ENCODE assay signal across 1 cellular context in genomic region chr6:56713285-56713684, GRCh38.
A peak's percentile ranks its signal among the peaks of the same experiment; 100 is the strongest.
TF ChIP-seq lines count a peak whose summit lies in the region.

No MANE protein-coding gene starts in this region.

TF ChIP-seq in HepG2, 621 proteins besides CTCF, POLR2A, EP300 and RAD21 (continued from another document):
- peak; percentile 67 for TF ChIP-seq FOSL2 (CRISPR knock-in tag; IDR thresholded peaks at IDR 0.05)
- TF ChIP-seq, protein P1, sequence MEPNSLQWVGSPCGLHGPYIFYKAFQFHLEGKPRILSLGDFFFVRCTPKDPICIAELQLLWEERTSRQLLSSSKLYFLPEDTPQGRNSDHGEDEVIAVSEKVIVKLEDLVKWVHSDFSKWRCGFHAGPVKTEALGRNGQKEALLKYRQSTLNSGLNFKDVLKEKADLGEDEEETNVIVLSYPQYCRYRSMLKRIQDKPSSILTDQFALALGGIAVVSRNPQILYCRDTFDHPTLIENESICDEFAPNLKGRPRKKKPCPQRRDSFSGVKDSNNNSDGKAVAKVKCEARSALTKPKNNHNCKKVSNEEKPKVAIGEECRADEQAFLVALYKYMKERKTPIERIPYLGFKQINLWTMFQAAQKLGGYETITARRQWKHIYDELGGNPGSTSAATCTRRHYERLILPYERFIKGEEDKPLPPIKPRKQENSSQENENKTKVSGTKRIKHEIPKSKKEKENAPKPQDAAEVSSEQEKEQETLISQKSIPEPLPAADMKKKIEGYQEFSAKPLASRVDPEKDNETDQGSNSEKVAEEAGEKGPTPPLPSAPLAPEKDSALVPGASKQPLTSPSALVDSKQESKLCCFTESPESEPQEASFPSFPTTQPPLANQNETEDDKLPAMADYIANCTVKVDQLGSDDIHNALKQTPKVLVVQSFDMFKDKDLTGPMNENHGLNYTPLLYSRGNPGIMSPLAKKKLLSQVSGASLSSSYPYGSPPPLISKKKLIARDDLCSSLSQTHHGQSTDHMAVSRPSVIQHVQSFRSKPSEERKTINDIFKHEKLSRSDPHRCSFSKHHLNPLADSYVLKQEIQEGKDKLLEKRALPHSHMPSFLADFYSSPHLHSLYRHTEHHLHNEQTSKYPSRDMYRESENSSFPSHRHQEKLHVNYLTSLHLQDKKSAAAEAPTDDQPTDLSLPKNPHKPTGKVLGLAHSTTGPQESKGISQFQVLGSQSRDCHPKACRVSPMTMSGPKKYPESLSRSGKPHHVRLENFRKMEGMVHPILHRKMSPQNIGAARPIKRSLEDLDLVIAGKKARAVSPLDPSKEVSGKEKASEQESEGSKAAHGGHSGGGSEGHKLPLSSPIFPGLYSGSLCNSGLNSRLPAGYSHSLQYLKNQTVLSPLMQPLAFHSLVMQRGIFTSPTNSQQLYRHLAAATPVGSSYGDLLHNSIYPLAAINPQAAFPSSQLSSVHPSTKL (CRISPR knock-in tag; IDR thresholded peaks at IDR 0.05) = 0 out of 2 replicates have a peak, but pooled peaks have one; percentile 10
- no peak for TF ChIP-seq FOSL1 (CRISPR knock-in tag; IDR thresholded peaks at IDR 0.05; ENCODE audit: borderline replicate concordance)
- no peak for TF ChIP-seq ZNF639 (CRISPR knock-in tag; conservative IDR thresholded peaks at IDR 0.05)
- TF ChIP-seq ZNF567 (CRISPR knock-in tag; IDR thresholded peaks at IDR 0.05; ENCODE audit: borderline replicate concordance) = no peak
- peak; percentile 92; the same call in 1 of the 2 replicates for TF ChIP-seq HOMEZ (CRISPR knock-in tag; IDR thresholded peaks at IDR 0.05; ENCODE audit: low read depth)
- TF ChIP-seq, protein P2, sequence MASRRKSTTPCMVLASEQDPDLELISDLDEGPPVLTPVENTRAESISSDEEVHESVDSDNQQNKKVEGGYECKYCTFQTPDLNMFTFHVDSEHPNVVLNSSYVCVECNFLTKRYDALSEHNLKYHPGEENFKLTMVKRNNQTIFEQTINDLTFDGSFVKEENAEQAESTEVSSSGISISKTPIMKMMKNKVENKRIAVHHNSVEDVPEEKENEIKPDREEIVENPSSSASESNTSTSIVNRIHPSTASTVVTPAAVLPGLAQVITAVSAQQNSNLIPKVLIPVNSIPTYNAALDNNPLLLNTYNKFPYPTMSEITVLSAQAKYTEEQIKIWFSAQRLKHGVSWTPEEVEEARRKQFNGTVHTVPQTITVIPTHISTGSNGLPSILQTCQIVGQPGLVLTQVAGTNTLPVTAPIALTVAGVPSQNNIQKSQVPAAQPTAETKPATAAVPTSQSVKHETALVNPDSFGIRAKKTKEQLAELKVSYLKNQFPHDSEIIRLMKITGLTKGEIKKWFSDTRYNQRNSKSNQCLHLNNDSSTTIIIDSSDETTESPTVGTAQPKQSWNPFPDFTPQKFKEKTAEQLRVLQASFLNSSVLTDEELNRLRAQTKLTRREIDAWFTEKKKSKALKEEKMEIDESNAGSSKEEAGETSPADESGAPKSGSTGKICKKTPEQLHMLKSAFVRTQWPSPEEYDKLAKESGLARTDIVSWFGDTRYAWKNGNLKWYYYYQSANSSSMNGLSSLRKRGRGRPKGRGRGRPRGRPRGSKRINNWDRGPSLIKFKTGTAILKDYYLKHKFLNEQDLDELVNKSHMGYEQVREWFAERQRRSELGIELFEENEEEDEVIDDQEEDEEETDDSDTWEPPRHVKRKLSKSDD (CRISPR knock-in tag; IDR thresholded peaks at IDR 0.05; ENCODE audit: low read depth) = no peak
- TF ChIP-seq, protein P3, sequence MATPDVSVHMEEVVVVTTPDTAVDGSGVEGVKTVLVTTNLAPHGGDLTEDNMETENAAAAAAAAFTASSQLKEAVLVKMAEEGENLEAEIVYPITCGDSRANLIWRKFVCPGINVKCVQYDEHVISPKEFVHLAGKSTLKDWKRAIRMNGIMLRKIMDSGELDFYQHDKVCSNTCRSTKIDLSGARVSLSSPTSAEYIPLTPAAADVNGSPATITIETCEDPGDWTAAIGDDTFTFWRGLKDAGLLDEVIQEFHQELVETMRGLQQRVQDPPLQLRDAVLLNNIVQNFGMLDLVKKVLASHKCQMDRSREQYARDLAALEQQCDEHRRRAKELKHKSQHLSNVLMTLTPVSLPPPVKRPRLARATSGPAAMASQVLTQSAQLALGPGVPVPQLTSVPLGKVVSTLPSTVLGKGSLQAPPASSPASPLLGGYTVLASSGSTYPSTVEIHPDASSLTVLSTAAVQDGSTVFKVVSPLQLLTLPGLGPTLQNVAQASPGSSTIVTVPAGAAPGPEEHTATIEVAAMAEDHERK (CRISPR knock-in tag; IDR thresholded peaks at IDR 0.05; ENCODE audit: low read depth) = no peak
- no peak for TF ChIP-seq NR0B2 (CRISPR knock-in tag; IDR thresholded peaks at IDR 0.05)
- no peak for TF ChIP-seq TCF12 (IDR thresholded peaks at IDR 0.05)
- TF ChIP-seq TCF12 (CRISPR knock-in tag; IDR thresholded peaks at IDR 0.05) = no peak
- no peak for TF ChIP-seq ZNF672 (CRISPR knock-in tag; IDR thresholded peaks at IDR 0.05)
- no peak for TF ChIP-seq HMG20B (CRISPR knock-in tag; conservative IDR thresholded peaks at IDR 0.05)
- 0 out of 2 replicates have a peak, but pooled peaks have one; percentile 33 for TF ChIP-seq ZNF644 (CRISPR knock-in tag; IDR thresholded peaks at IDR 0.05; ENCODE audit: low read depth)
- TF ChIP-seq ONECUT2 (CRISPR knock-in tag; IDR thresholded peaks at IDR 0.05) = no peak
- TF ChIP-seq ZNF713 (CRISPR knock-in tag; IDR thresholded peaks at IDR 0.05) = no peak
- TF ChIP-seq XBP1 (CRISPR knock-in tag; IDR thresholded peaks at IDR 0.05) = no peak
- no peak for TF ChIP-seq ZNF260 (CRISPR knock-in tag; IDR thresholded peaks at IDR 0.05; ENCODE audit: borderline replicate concordance, low read depth)
- TF ChIP-seq, protein P4, sequence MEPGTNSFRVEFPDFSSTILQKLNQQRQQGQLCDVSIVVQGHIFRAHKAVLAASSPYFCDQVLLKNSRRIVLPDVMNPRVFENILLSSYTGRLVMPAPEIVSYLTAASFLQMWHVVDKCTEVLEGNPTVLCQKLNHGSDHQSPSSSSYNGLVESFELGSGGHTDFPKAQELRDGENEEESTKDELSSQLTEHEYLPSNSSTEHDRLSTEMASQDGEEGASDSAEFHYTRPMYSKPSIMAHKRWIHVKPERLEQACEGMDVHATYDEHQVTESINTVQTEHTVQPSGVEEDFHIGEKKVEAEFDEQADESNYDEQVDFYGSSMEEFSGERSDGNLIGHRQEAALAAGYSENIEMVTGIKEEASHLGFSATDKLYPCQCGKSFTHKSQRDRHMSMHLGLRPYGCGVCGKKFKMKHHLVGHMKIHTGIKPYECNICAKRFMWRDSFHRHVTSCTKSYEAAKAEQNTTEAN (CRISPR knock-in tag; conservative IDR thresholded peaks at IDR 0.05) = no peak
- no peak for TF ChIP-seq FIP1L1 (IDR thresholded peaks at IDR 0.05; ENCODE audit: borderline replicate concordance, insufficient read depth, low read depth, low read length)
- no peak for TF ChIP-seq SOX6 (IDR thresholded peaks at IDR 0.05)
- no peak for TF ChIP-seq SOX6 (CRISPR knock-in tag; IDR thresholded peaks at IDR 0.05)
- TF ChIP-seq NR3C1 (CRISPR knock-in tag; IDR thresholded peaks at IDR 0.05) = no peak
- no peak for TF ChIP-seq ELF4 (CRISPR knock-in tag; IDR thresholded peaks at IDR 0.05; ENCODE audit: borderline replicate concordance)
- TF ChIP-seq, protein P5, sequence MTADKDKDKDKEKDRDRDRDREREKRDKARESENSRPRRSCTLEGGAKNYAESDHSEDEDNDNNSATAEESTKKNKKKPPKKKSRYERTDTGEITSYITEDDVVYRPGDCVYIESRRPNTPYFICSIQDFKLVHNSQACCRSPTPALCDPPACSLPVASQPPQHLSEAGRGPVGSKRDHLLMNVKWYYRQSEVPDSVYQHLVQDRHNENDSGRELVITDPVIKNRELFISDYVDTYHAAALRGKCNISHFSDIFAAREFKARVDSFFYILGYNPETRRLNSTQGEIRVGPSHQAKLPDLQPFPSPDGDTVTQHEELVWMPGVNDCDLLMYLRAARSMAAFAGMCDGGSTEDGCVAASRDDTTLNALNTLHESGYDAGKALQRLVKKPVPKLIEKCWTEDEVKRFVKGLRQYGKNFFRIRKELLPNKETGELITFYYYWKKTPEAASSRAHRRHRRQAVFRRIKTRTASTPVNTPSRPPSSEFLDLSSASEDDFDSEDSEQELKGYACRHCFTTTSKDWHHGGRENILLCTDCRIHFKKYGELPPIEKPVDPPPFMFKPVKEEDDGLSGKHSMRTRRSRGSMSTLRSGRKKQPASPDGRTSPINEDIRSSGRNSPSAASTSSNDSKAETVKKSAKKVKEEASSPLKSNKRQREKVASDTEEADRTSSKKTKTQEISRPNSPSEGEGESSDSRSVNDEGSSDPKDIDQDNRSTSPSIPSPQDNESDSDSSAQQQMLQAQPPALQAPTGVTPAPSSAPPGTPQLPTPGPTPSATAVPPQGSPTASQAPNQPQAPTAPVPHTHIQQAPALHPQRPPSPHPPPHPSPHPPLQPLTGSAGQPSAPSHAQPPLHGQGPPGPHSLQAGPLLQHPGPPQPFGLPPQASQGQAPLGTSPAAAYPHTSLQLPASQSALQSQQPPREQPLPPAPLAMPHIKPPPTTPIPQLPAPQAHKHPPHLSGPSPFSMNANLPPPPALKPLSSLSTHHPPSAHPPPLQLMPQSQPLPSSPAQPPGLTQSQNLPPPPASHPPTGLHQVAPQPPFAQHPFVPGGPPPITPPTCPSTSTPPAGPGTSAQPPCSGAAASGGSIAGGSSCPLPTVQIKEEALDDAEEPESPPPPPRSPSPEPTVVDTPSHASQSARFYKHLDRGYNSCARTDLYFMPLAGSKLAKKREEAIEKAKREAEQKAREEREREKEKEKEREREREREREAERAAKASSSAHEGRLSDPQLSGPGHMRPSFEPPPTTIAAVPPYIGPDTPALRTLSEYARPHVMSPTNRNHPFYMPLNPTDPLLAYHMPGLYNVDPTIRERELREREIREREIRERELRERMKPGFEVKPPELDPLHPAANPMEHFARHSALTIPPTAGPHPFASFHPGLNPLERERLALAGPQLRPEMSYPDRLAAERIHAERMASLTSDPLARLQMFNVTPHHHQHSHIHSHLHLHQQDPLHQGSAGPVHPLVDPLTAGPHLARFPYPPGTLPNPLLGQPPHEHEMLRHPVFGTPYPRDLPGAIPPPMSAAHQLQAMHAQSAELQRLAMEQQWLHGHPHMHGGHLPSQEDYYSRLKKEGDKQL (CRISPR knock-in tag; IDR thresholded peaks at IDR 0.05; ENCODE audit: low read depth) = no peak
- no peak for TF ChIP-seq TMF1 (CRISPR knock-in tag; IDR thresholded peaks at IDR 0.05; ENCODE audit: low read depth)
